In the genomic region with DNA sequence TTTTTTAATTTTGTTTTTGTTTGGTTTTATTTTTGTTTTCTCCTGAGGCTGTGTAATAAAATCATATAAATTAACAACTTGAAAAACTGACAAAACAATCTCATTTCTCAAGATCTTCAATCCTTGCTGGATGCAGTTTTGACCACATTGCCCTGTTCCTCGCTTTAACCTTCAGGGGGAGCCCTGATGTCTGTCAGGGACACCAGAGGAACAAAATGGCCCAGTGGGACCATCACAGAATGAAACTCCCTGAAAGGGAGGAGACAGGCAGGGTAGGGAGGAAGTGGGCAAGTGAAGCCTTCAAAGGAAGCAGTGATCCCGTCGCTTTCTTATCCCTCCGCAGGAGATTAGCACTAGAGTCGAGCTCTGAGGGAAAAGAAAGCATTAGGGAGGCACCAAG, we compare ENCODE assay signal across 16 cellular contexts.
DNase-seq lines count a peak whose midpoint lies in the region; ATAC-seq, FAIRE-seq and TF ChIP-seq lines count a peak whose summit lies in the region.
"Had no signal": no experiment of that assay in that cellular context is flagged by ENCODE, and none has a peak within 500 bp of the region (broad histone marks: within the 10 kb centered on the region; RNA-seq: fewer than 3 reads in every experiment).

No MANE protein-coding gene starts in this region.

- intact Hi-C loops in activated CD8-positive, alpha-beta T cell treated with anti-CD3 and anti-CD28 coated beads for 36 hours (cut with micrococcal nuclease), result no loop called here
- intact Hi-C loops in MCF 10A (cut with micrococcal nuclease), result no loop called here

- H3K27me3 Mint-ChIP-seq in activated CD8-positive, alpha-beta T cell treated with anti-CD3 and anti-CD28 coated beads for 36 hours, result peaks cover 6% of the 10 kb centered on the region
- no peaks in the 10 kb centered on the region for H3K27me3 Mint-ChIP-seq in MCF 10A (ENCODE audit: insufficient read depth, unreplicated experiment)
- H3K27me3 Mint-ChIP-seq: stimulated activated memory B cell treated with anti-CD40 and anti-IgM and Interleukin-4, amounts not matched to agents 10 μg/mL and 1 μg/mL and 100 μg/mL, for 72 hours had no signal

- H3K27ac ChIP-seq in Karpas-422 (ENCODE audit: low read length) (no peak overlapping the region), liver (ENCODE audit: low read depth in 1 of 2, low read length in 2 of 2) (no peak overlapping the region)
- H3K27ac ChIP-seq: epithelial cell of prostate, RWPE1 had no signal

- H3K27me3 ChIP-seq in Karpas-422 (ENCODE audit: low read length), result no peaks in the 10 kb centered on the region
- H3K27me3 ChIP-seq in liver (ENCODE audit: control insufficient read depth in 4 of 4, insufficient read depth in 4 of 4, low read length in 3 of 4), result peaks cover 0 to 3% (median 0%) of the 10 kb centered on the region in 4 donors

- H3K27ac Mint-ChIP-seq in activated CD8-positive, alpha-beta T cell treated with anti-CD3 and anti-CD28 coated beads for 36 hours, result no peak overlapping the region
- no peak overlapping the region for H3K27ac Mint-ChIP-seq in MCF 10A (ENCODE audit: low read depth, unreplicated experiment)
- H3K27ac Mint-ChIP-seq: activated T-cell treated with anti-CD3 and anti-CD28 coated beads, Interleukin-2, amount 50 U/mL, for 24 hours; stimulated activated memory B cell treated with anti-CD40 and anti-IgM and Interleukin-4, amounts not matched to agents 10 μg/mL and 1 μg/mL and 100 μg/mL, for 72 hours had no signal

- WGBS in liver, result 58% methylated on average over 5 of the region's 5 CpGs

- no peak for ATAC-seq in activated CD8-positive, alpha-beta T cell treated with anti-CD3 and anti-CD28 coated beads for 36 hours
- ATAC-seq: stimulated activated memory B cell treated with anti-CD40 and anti-IgM and Interleukin-4, amounts not matched to agents 10 μg/mL and 1 μg/mL and 100 μg/mL, for 72 hours had no signal

- no peaks in the 10 kb centered on the region for H3K79me2 ChIP-seq in Karpas-422 (ENCODE audit: low read length)

- H2AFZ ChIP-seq in Karpas-422 (ENCODE audit: low read length), result no peak overlapping the region

- H3K4me3 ChIP-seq in Karpas-422 (ENCODE audit: low read length) (no peak overlapping the region), choroid plexus epithelial cell (ENCODE audit: low read depth, low read length) (no peak overlapping the region), liver (ENCODE audit: low read depth in 1 of 3, low read length in 3 of 3) (no peak overlapping the region)

- peaks cover 19% of the 10 kb centered on the region for H3K4me1 ChIP-seq in Karpas-422 (ENCODE audit: low read length)
- no peaks in the 10 kb centered on the region for H3K4me1 ChIP-seq in liver (ENCODE audit: control insufficient read depth in 4 of 4, insufficient read depth in 4 of 4, low read length in 3 of 4)

- no peaks in the 10 kb centered on the region for H3K36me3 Mint-ChIP-seq in activated CD8-positive, alpha-beta T cell treated with anti-CD3 and anti-CD28 coated beads for 36 hours (ENCODE audit: low read depth)
- H3K36me3 Mint-ChIP-seq in MCF 10A (ENCODE audit: insufficient read depth, unreplicated experiment), result no peaks in the 10 kb centered on the region
- H3K36me3 Mint-ChIP-seq: stimulated activated memory B cell treated with anti-CD40 and anti-IgM and Interleukin-4, amounts not matched to agents 10 μg/mL and 1 μg/mL and 100 μg/mL, for 72 hours had no signal

- CTCF ChIA-PET in activated CD8-positive, alpha-beta T cell treated with anti-CD3 and anti-CD28 coated beads for 36 hours (lab: Charles Lee), result no interaction called here
- CTCF ChIA-PET in MCF 10A (lab: Yijun Ruan, JAX), result no interaction called here

- H3K4me1 Mint-ChIP-seq in activated CD8-positive, alpha-beta T cell treated with anti-CD3 and anti-CD28 coated beads for 36 hours (ENCODE audit: low read depth), result no peaks in the 10 kb centered on the region
- H3K4me1 Mint-ChIP-seq in MCF 10A (ENCODE audit: insufficient read depth, unreplicated experiment), result peaks cover 9% of the 10 kb centered on the region
- H3K4me1 Mint-ChIP-seq: stimulated activated memory B cell treated with anti-CD40 and anti-IgM and Interleukin-4, amounts not matched to agents 10 μg/mL and 1 μg/mL and 100 μg/mL, for 72 hours had no signal

- H3K9me3 ChIP-seq in Karpas-422 (ENCODE audit: low read length) (no peaks in the 10 kb centered on the region), liver (ENCODE audit: control insufficient read depth in 4 of 4, low read length in 3 of 4) (no peaks in the 10 kb centered on the region)

- no TSS peak for BruUV-seq in MCF 10A (replicated peaks; lab: Mats Ljungman, UMichigan)

- H3K4me2 ChIP-seq in Karpas-422 (ENCODE audit: low read depth, low read length, poor library complexity, severe bottlenecking), result no peak overlapping the region

- no peaks in the 10 kb centered on the region for H3K9me3 Mint-ChIP-seq in activated CD8-positive, alpha-beta T cell treated with anti-CD3 and anti-CD28 coated beads for 36 hours
- no peaks in the 10 kb centered on the region for H3K9me3 Mint-ChIP-seq in MCF 10A (ENCODE audit: unreplicated experiment)
- H3K9me3 Mint-ChIP-seq: activated T-cell treated with anti-CD3 and anti-CD28 coated beads, Interleukin-2, amount 50 U/mL, for 24 hours had no signal

- POLR2A ChIA-PET in activated CD8-positive, alpha-beta T cell treated with anti-CD3 and anti-CD28 coated beads for 36 hours (lab: Charles Lee), result no interaction called here
- POLR2A ChIA-PET in MCF 10A (lab: Yijun Ruan, JAX), result interaction anchor here (1.2 kb wide), 1 partner anchor 9 kb away, joined by 3 read pairs; no protein-coding TSS in a partner anchor

- no peaks in the 10 kb centered on the region for H3K9me2 ChIP-seq in Karpas-422 (replicated peaks; ENCODE audit: insufficient read depth, low read length)

- TF ChIP-seq CTCF in D721Med (IDR thresholded peaks at IDR 0.05; ENCODE audit: insufficient read depth, missing control alignments) (peak; percentile 16), choroid plexus epithelial cell (conservative IDR thresholded peaks at IDR 0.05; ENCODE audit: low read depth, low read length) (peak; percentile 48), liver (IDR thresholded peaks at IDR 0.05; ENCODE audit: low read depth, low read length, missing input control) (peak; percentile 15), GM10266 (IDR thresholded peaks at IDR 0.05; ENCODE audit: control insufficient read depth, insufficient read depth, low read depth, missing control alignments) (no peak), MCF 10A (IDR thresholded peaks at IDR 0.05; ENCODE audit: unreplicated experiment) (no peak)
- TF ChIP-seq CTCF in activated CD8-positive, alpha-beta T cell treated with anti-CD3 and anti-CD28 coated beads for 36 hours (IDR thresholded peaks at IDR 0.05), result no peak

- H3K36me3 ChIP-seq in Karpas-422 (ENCODE audit: insufficient read depth, low read length) (no peaks in the 10 kb centered on the region), liver (ENCODE audit: control insufficient read depth in 4 of 4, insufficient read depth in 3 of 4, low read depth in 1 of 4, low read length in 3 of 4) (no peaks in the 10 kb centered on the region)

- FAIRE-seq in D721Med (lab: Jason Lieb, UNC), result no peak
- FAIRE-seq: keratinocyte had no signal

- peak; percentile 42 to 62 for TF ChIP-seq RAD21 in liver (IDR thresholded peaks at IDR 0.05)

- H3K9ac ChIP-seq in Karpas-422 (ENCODE audit: low read length) (no peak overlapping the region), liver (ENCODE audit: low read depth in 1 of 2, low read length in 2 of 2) (no peak overlapping the region)

- H3K4me3 Mint-ChIP-seq in activated CD8-positive, alpha-beta T cell treated with anti-CD3 and anti-CD28 coated beads for 36 hours, result no peak overlapping the region
- no peak overlapping the region for H3K4me3 Mint-ChIP-seq in MCF 10A (ENCODE audit: unreplicated experiment)
- H3K4me3 Mint-ChIP-seq: activated T-cell treated with anti-CD3 and anti-CD28 coated beads, Interleukin-2, amount 50 U/mL, for 24 hours; stimulated activated memory B cell treated with anti-CD40 and anti-IgM and Interleukin-4, amounts not matched to agents 10 μg/mL and 1 μg/mL and 100 μg/mL, for 72 hours had no signal

- DNase-seq in D721Med (ENCODE audit: insufficient read length, low spot score) (no peak), Karpas-422 (peak; percentile 68), choroid plexus epithelial cell (ENCODE audit: low read depth) (no peak), GM10266 (ENCODE audit: extremely low spot score) (no peak), MCF 10A (ENCODE audit: unreplicated experiment) (no peak)
- DNase-seq in activated CD8-positive, alpha-beta T cell treated with anti-CD3 and anti-CD28 coated beads for 36 hours, result no peak
- DNase-seq in stimulated activated CD4-positive, alpha-beta T cell treated with anti-CD3 and anti-CD28 coated beads, Interleukin-12 subunit alpha, Interleukin-12 subunit beta, amount 100 ng/mL, for 4 hours, result no peak
- DNase-seq: activated T-cell treated with anti-CD3 and anti-CD28 coated beads, Interleukin-2, amount 50 U/mL, for 24 hours; aorta; Calu3; NCI-H2081 treated with DMSO at 0.1 percent for 48 hours had no signal

- H4K20me1 ChIP-seq in Karpas-422 (ENCODE audit: insufficient read depth, low read depth, low read length), result no peaks in the 10 kb centered on the region

TF ChIP-seq in liver, 16 proteins besides CTCF, POLR2A, EP300 and RAD21 (continues in another document):
- TF ChIP-seq HNF4A (conservative IDR thresholded peaks at IDR 0.05) (no peak), REST (IDR thresholded peaks at IDR 0.05) (no peak), FOXA2 (IDR thresholded peaks at IDR 0.05) (no peak)

Comparison
In these comparisons a context has a peak if more than half of its experiments do, and no peak if none do; other contexts are left out.
1. CTCF ChIP-seq: peak in D721Med (single experiment), choroid plexus epithelial cell (single experiment) and liver (single experiment); none in GM10266 (single experiment), activated CD8-positive, alpha-beta T cell treated with anti-CD3 and anti-CD28 coated beads for 36 hours (single experiment) and MCF 10A (single experiment).